2 cellular contexts compared by ENCODE assay signal in the genomic region with DNA sequence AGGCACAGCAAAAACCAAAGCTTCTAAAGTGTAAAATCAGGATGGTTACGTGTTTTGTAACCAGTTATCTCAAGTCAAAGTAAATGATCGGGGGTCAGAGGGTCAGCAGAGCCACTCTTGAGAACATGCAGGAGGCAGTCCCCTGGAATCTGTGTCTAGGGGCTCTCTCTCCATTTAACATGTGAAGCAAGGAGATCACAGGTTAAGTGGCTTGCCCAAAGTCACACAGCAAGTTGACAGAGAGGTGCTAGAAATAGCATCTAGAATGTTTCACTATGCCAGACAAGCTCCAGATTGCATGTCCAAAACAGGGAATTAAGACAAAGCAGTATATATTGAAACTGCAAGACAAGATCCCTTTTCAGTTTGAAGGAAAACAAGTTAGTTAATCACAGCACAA.
TF ChIP-seq lines count a peak whose summit lies in the region.

No MANE protein-coding gene starts in this region.

TF ChIP-seq in GM12891, 5 proteins besides CTCF, POLR2A, EP300 and RAD21 (continued from another document):
- TF ChIP-seq POLR2AphosphoS5 (IDR thresholded peaks at IDR 0.05; ENCODE audit: low read depth, low read length): no peak
- TF ChIP-seq TAF1 (IDR thresholded peaks at IDR 0.05; ENCODE audit: low read depth, low read length): no peak
- TF ChIP-seq SPI1 (IDR thresholded peaks at IDR 0.05; ENCODE audit: low read depth, low read length): no peak
- no peak for TF ChIP-seq POU2F2 (IDR thresholded peaks at IDR 0.05; ENCODE audit: low read depth, low read length)

TF ChIP-seq in GM23338, 12 proteins besides CTCF, POLR2A, EP300 and RAD21 (continued from another document):
- TF ChIP-seq, protein P1, sequence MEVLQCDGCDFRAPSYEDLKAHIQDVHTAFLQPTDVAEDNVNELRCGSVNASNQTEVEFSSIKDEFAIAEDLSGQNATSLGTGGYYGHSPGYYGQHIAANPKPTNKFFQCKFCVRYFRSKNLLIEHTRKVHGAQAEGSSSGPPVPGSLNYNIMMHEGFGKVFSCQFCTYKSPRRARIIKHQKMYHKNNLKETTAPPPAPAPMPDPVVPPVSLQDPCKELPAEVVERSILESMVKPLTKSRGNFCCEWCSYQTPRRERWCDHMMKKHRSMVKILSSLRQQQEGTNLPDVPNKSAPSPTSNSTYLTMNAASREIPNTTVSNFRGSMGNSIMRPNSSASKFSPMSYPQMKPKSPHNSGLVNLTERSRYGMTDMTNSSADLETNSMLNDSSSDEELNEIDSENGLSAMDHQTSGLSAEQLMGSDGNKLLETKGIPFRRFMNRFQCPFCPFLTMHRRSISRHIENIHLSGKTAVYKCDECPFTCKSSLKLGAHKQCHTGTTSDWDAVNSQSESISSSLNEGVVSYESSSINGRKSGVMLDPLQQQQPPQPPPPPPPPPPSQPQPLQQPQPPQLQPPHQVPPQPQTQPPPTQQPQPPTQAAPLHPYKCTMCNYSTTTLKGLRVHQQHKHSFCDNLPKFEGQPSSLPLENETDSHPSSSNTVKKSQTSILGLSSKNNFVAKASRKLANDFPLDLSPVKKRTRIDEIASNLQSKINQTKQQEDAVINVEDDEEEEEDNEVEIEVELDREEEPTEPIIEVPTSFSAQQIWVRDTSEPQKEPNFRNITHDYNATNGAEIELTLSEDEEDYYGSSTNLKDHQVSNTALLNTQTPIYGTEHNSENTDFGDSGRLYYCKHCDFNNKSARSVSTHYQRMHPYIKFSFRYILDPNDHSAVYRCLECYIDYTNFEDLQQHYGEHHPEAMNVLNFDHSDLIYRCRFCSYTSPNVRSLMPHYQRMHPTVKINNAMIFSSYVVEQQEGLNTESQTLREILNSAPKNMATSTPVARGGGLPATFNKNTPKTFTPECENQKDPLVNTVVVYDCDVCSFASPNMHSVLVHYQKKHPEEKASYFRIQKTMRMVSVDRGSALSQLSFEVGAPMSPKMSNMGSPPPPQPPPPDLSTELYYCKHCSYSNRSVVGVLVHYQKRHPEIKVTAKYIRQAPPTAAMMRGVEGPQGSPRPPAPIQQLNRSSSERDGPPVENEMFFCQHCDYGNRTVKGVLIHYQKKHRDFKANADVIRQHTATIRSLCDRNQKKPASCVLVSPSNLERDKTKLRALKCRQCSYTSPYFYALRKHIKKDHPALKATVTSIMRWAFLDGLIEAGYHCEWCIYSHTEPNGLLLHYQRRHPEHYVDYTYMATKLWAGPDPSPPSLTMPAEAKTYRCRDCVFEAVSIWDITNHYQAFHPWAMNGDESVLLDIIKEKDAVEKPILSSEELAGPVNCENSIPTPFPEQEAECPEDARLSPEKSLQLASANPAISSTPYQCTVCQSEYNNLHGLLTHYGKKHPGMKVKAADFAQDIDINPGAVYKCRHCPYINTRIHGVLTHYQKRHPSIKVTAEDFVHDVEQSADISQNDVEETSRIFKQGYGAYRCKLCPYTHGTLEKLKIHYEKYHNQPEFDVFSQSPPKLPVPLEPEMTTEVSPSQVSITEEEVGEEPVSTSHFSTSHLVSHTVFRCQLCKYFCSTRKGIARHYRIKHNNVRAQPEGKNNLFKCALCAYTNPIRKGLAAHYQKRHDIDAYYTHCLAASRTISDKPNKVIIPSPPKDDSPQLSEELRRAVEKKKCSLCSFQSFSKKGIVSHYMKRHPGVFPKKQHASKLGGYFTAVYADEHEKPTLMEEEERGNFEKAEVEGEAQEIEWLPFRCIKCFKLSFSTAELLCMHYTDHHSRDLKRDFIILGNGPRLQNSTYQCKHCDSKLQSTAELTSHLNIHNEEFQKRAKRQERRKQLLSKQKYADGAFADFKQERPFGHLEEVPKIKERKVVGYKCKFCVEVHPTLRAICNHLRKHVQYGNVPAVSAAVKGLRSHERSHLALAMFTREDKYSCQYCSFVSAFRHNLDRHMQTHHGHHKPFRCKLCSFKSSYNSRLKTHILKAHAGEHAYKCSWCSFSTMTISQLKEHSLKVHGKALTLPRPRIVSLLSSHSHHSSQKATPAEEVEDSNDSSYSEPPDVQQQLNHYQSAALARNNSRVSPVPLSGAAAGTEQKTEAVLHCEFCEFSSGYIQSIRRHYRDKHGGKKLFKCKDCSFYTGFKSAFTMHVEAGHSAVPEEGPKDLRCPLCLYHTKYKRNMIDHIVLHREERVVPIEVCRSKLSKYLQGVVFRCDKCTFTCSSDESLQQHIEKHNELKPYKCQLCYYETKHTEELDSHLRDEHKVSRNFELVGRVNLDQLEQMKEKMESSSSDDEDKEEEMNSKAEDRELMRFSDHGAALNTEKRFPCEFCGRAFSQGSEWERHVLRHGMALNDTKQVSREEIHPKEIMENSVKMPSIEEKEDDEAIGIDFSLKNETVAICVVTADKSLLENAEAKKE (CRISPR knock-in tag; IDR thresholded peaks at IDR 0.05): no peak
- TF ChIP-seq, protein P2, sequence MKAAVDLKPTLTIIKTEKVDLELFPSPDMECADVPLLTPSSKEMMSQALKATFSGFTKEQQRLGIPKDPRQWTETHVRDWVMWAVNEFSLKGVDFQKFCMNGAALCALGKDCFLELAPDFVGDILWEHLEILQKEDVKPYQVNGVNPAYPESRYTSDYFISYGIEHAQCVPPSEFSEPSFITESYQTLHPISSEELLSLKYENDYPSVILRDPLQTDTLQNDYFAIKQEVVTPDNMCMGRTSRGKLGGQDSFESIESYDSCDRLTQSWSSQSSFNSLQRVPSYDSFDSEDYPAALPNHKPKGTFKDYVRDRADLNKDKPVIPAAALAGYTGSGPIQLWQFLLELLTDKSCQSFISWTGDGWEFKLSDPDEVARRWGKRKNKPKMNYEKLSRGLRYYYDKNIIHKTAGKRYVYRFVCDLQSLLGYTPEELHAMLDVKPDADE (IDR thresholded peaks at IDR 0.05): no peak
- no peak for TF ChIP-seq EZH2phosphoT487 (IDR thresholded peaks at IDR 0.05; ENCODE audit: unreplicated experiment)
- no peak for TF ChIP-seq ZNF114 (CRISPR knock-in tag; IDR thresholded peaks at IDR 0.05)
- no peak for TF ChIP-seq STAT1 (IDR thresholded peaks at IDR 0.05; ENCODE audit: unreplicated experiment)
- TF ChIP-seq, protein P3, sequence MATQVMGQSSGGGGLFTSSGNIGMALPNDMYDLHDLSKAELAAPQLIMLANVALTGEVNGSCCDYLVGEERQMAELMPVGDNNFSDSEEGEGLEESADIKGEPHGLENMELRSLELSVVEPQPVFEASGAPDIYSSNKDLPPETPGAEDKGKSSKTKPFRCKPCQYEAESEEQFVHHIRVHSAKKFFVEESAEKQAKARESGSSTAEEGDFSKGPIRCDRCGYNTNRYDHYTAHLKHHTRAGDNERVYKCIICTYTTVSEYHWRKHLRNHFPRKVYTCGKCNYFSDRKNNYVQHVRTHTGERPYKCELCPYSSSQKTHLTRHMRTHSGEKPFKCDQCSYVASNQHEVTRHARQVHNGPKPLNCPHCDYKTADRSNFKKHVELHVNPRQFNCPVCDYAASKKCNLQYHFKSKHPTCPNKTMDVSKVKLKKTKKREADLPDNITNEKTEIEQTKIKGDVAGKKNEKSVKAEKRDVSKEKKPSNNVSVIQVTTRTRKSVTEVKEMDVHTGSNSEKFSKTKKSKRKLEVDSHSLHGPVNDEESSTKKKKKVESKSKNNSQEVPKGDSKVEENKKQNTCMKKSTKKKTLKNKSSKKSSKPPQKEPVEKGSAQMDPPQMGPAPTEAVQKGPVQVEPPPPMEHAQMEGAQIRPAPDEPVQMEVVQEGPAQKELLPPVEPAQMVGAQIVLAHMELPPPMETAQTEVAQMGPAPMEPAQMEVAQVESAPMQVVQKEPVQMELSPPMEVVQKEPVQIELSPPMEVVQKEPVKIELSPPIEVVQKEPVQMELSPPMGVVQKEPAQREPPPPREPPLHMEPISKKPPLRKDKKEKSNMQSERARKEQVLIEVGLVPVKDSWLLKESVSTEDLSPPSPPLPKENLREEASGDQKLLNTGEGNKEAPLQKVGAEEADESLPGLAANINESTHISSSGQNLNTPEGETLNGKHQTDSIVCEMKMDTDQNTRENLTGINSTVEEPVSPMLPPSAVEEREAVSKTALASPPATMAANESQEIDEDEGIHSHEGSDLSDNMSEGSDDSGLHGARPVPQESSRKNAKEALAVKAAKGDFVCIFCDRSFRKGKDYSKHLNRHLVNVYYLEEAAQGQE (IDR thresholded peaks at IDR 0.05; ENCODE audit: unreplicated experiment): no peak
- no peak for TF ChIP-seq NANOG (IDR thresholded peaks at IDR 0.05; ENCODE audit: borderline replicate concordance)
- no peak for TF ChIP-seq EZH2 (IDR thresholded peaks at IDR 0.05; ENCODE audit: low read depth, unreplicated experiment)
- no peak for TF ChIP-seq JUNB (IDR thresholded peaks at IDR 0.05; ENCODE audit: unreplicated experiment)
- no peak for TF ChIP-seq ZNF331 (CRISPR knock-in tag; IDR thresholded peaks at IDR 0.05; ENCODE audit: low read depth)
- no peak for TF ChIP-seq CREB1 (CRISPR knock-in tag; IDR thresholded peaks at IDR 0.05; ENCODE audit: low read depth)
TF ChIP-seq in GM23338: peak in this region for 0.
